ENCODE assay signal across 1 cellular context in genomic region chr3:147816770-147817169, GRCh38.
TF ChIP-seq lines count a peak whose summit lies in the region.

No MANE protein-coding gene starts in this region.

TF ChIP-seq in GM23338, 12 proteins besides CTCF, POLR2A, EP300 and RAD21 (continued from another document):
- TF ChIP-seq ZNF462 (CRISPR knock-in tag; IDR thresholded peaks at IDR 0.05) = no peak
